11 cellular contexts compared by ENCODE assay signal in genomic region chr7:100443096-100443840, GRCh38. TPM values are rescaled to one million over a fixed set of nuclear protein-coding genes. Genes with fewer than 3 reads are reported as not detected.
DNase-seq lines count a peak whose midpoint lies in the region; ATAC-seq and TF ChIP-seq lines count a peak whose summit lies in the region.
"Had no signal": no experiment of that assay in that cellular context is flagged by ENCODE, and none has a peak within 500 bp of the region (broad histone marks: within the 10 kb centered on the region; RNA-seq: fewer than 3 reads in every experiment).

No MANE protein-coding gene starts in this region.

- H3K4me3 Mint-ChIP-seq in activated CD8-positive, alpha-beta memory T cell treated with anti-CD3 and anti-CD28 coated beads, Interleukin-2, amount 10 ng/mL, durations not matched to agents 7 days and 5 days = no peak overlapping the region
- H3K4me3 Mint-ChIP-seq in natural killer cell = no peak overlapping the region

- in situ Hi-C loops in gastrocnemius medialis (cut with MboI; ENCODE audit: low sequenced_read_pairs in 4 of 4) = loop anchor here in 1 of 4 donors (25.0 kb wide), 1 partner anchor 419 kb away; the partner anchor contains the start of genes SLC12A9 and TRIP6

- no peaks in the 10 kb centered on the region for H3K27me3 Mint-ChIP-seq in activated CD8-positive, alpha-beta memory T cell treated with anti-CD3 and anti-CD28 coated beads, Interleukin-2, amount 10 ng/mL, durations not matched to agents 7 days and 5 days
- H3K27me3 Mint-ChIP-seq in natural killer cell (ENCODE audit: low read depth in 2 of 2) = no peaks in the 10 kb centered on the region

- DNase-seq in activated CD8-positive, alpha-beta memory T cell treated with anti-CD3 and anti-CD28 coated beads, Interleukin-2, amount 10 ng/mL, durations not matched to agents 7 days and 5 days = no peak
- no peak for DNase-seq in activated CD8-positive, alpha-beta memory T cell treated with anti-CD3 and anti-CD28 coated beads, Interleukin-2, amount 50 U/mL, for 4 hours
- DNase-seq in fibroblast of lung (ENCODE audit: low read depth in 2 of 2) (no peak), gastrocnemius medialis (peak in 1 of 2 donors; percentile 9), NCI-H128 (lab: John Stamatoyannopoulos, UW; ENCODE audit: unreplicated experiment) (no peak), natural killer cell (no peak)
- DNase-seq: cerebellar nuclear complex; NCI-H226; PC-3; stimulated activated naive CD4-positive, alpha-beta T cell had no signal

- TF ChIP-seq CTCF in fibroblast of lung (conservative IDR thresholded peaks at IDR 0.05 in 1 of 2, IDR thresholded peaks at IDR 0.05 in 1 of 2; ENCODE audit: low read depth in 1 of 2, low read length in 2 of 2) (no peak), gastrocnemius medialis (IDR thresholded peaks at IDR 0.05 in 4 of 5, conservative IDR thresholded peaks at IDR 0.05 in 1 of 5) (no peak), natural killer cell (IDR thresholded peaks at IDR 0.05) (no peak)

- no peak overlapping the region for H3K9ac ChIP-seq in fibroblast of lung (ENCODE audit: insufficient read depth, low read length)

- no peak for TF ChIP-seq POLR2A in gastrocnemius medialis (IDR thresholded peaks at IDR 0.05)

- CTCF ChIA-PET in activated CD8-positive, alpha-beta memory T cell treated with anti-CD3 and anti-CD28 coated beads, Interleukin-2, amount 10 ng/mL, durations not matched to agents 7 days and 5 days (lab: Charles Lee) = interaction anchor here (1.0 to 2.3 kb wide), 2 partner anchors 12 to 99 kb away, joined by 3 to 9 read pairs; no protein-coding TSS in a partner anchor

- no peaks in the 10 kb centered on the region for H3K36me3 Mint-ChIP-seq in activated CD8-positive, alpha-beta memory T cell treated with anti-CD3 and anti-CD28 coated beads, Interleukin-2, amount 10 ng/mL, durations not matched to agents 7 days and 5 days
- no peaks in the 10 kb centered on the region for H3K36me3 Mint-ChIP-seq in natural killer cell

- no peaks in the 10 kb centered on the region for H4K20me1 ChIP-seq in fibroblast of lung (ENCODE audit: control insufficient read depth, extremely low read depth, insufficient read depth, low read length)

- no peaks in the 10 kb centered on the region for H3K9me3 ChIP-seq in fibroblast of lung (ENCODE audit: control insufficient read depth, insufficient read depth, low read depth, low read length)
- H3K9me3 ChIP-seq in gastrocnemius medialis = no peaks in the 10 kb centered on the region
- H3K9me3 ChIP-seq: neutrophil had no signal

- H3K4me2 ChIP-seq in fibroblast of lung (ENCODE audit: extremely low read depth, insufficient read depth, low read length) = no peak overlapping the region

- H3K36me3 ChIP-seq in fibroblast of lung (ENCODE audit: control insufficient read depth, insufficient read depth, low read length) (no peaks in the 10 kb centered on the region), gastrocnemius medialis (no peaks in the 10 kb centered on the region)
- H3K36me3 ChIP-seq: neutrophil had no signal

- peaks cover 22% of the 10 kb centered on the region for H3K4me1 ChIP-seq in fibroblast of lung (ENCODE audit: control insufficient read depth, extremely low read depth, insufficient read depth, low read length)
- no peaks in the 10 kb centered on the region for H3K4me1 ChIP-seq in gastrocnemius medialis

- intact Hi-C loops in gastrocnemius medialis (cut with DNase I; ENCODE audit: low total_unique reads) = no loop called here
- intact Hi-C loops in natural killer cell (cut with micrococcal nuclease) = no loop called here

- no peaks in the 10 kb centered on the region for H3K9me3 Mint-ChIP-seq in activated CD8-positive, alpha-beta memory T cell treated with anti-CD3 and anti-CD28 coated beads, Interleukin-2, amount 10 ng/mL, durations not matched to agents 7 days and 5 days (ENCODE audit: low read depth)
- H3K9me3 Mint-ChIP-seq in natural killer cell = no peaks in the 10 kb centered on the region

- peak overlapping the region; percentile 30 for H2AFZ ChIP-seq in fibroblast of lung (ENCODE audit: low read length)

- H3K27ac Mint-ChIP-seq in activated CD8-positive, alpha-beta memory T cell treated with anti-CD3 and anti-CD28 coated beads, Interleukin-2, amount 10 ng/mL, durations not matched to agents 7 days and 5 days = peak overlapping the region; percentile 29
- no peak overlapping the region for H3K27ac Mint-ChIP-seq in natural killer cell

- no peak overlapping the region for H3K4me3 ChIP-seq in fibroblast of lung (replicated peaks in 1 of 4; ENCODE audit: control extremely low read depth in 1 of 4, insufficient read depth in 1 of 4, low read depth in 3 of 4, low read length in 4 of 4)
- H3K4me3 ChIP-seq in gastrocnemius medialis = no peak overlapping the region

- no peak for ATAC-seq in activated CD8-positive, alpha-beta memory T cell treated with anti-CD3 and anti-CD28 coated beads, Interleukin-2, amount 10 ng/mL, durations not matched to agents 7 days and 5 days
- no peak for ATAC-seq in gastrocnemius medialis
- no peak for ATAC-seq in natural killer cell
- ATAC-seq: PC-3 had no signal

- H3K4me1 Mint-ChIP-seq in activated CD8-positive, alpha-beta memory T cell treated with anti-CD3 and anti-CD28 coated beads, Interleukin-2, amount 10 ng/mL, durations not matched to agents 7 days and 5 days = peaks cover 20% of the 10 kb centered on the region
- H3K4me1 Mint-ChIP-seq in natural killer cell = no peaks in the 10 kb centered on the region

- no peaks in the 10 kb centered on the region for H3K79me2 ChIP-seq in fibroblast of lung (ENCODE audit: control insufficient read depth, insufficient read depth, low read length)

- H3K27ac ChIP-seq in fibroblast of lung (ENCODE audit: insufficient read depth, low read length) (no peak overlapping the region), gastrocnemius medialis (peak overlapping the region; percentile 63 to 74 (median 65))
- H3K27ac ChIP-seq: neutrophil had no signal

- H3K27me3 ChIP-seq in fibroblast of lung (ENCODE audit: control insufficient read depth, insufficient read depth, low read length) (no peaks in the 10 kb centered on the region), gastrocnemius medialis (no peaks in the 10 kb centered on the region)
- H3K27me3 ChIP-seq: neutrophil had no signal

RNA-seq across cellular contexts. Expression of gene PPP1R35, which starts 7.0 kb away (rescaled TPM):
- total RNA-seq in activated CD8-positive, alpha-beta memory T cell treated with anti-CD3 and anti-CD28 coated beads, Interleukin-2, amount 10 ng/mL, durations not matched to agents 7 days and 5 days = 100 to 1,000 TPM in 1 of 2 experiments, 10 to 100 TPM in 1; 77.6 to 101 TPM
- total RNA-seq in fibroblast of lung = 18.2 and 18.3 TPM in 2 replicates
- 7.0 and 9.8 TPM in 2 replicates for polyA plus RNA-seq in fibroblast of lung
- polyA plus RNA-seq in fibroblast of lung (2012) = 14.1 and 25.5 TPM in 2 replicates
- 1.8 and 6.2 TPM in 2 replicates for polyA minus RNA-seq in fibroblast of lung (ENCODE audit: low replicate concordance)
- 10 to 100 TPM in 3 of 4 donors, 1 to 10 TPM in 1; 5.1 to 16.0 (median 13.0) TPM for total RNA-seq in gastrocnemius medialis
- total RNA-seq in natural killer cell = 10 to 100 TPM; 41.0 to 45.1 (median 44.7) TPM

RNA-seq across cellular contexts. Expression of gene MEPCE, which starts 13.6 kb away (rescaled TPM):
- total RNA-seq in activated CD8-positive, alpha-beta memory T cell treated with anti-CD3 and anti-CD28 coated beads, Interleukin-2, amount 10 ng/mL, durations not matched to agents 7 days and 5 days = 10 to 100 TPM; 42.4 to 50.2 TPM
- total RNA-seq in fibroblast of lung (24.4 and 26.6 TPM in 2 replicates), gastrocnemius medialis (10 to 100 TPM; 23.5 to 39.9 (median 28.6) TPM), natural killer cell (10 to 100 TPM; 48.1 to 54.9 (median 54.1) TPM)
- polyA plus RNA-seq in fibroblast of lung = 11.4 and 17.6 TPM in 2 replicates
- polyA plus RNA-seq in fibroblast of lung (2012) = 22.1 and 32.1 TPM in 2 replicates
- 36.7 and 53.3 TPM in 2 replicates for polyA minus RNA-seq in fibroblast of lung (ENCODE audit: low replicate concordance)

RNA-seq across cellular contexts. Expression of gene ZCWPW1, which starts 14.8 kb away (rescaled TPM):
- 1 to 10 TPM; 2.6 to 3.3 TPM for total RNA-seq in activated CD8-positive, alpha-beta memory T cell treated with anti-CD3 and anti-CD28 coated beads, Interleukin-2, amount 10 ng/mL, durations not matched to agents 7 days and 5 days
- total RNA-seq in fibroblast of lung = 2.8 and 4.1 TPM in 2 replicates
- 0.64 and 1.1 TPM in 2 replicates for polyA plus RNA-seq in fibroblast of lung
- polyA plus RNA-seq in fibroblast of lung (2012) = 1.5 and 2.4 TPM in 2 replicates
- not detected in 2 replicates for polyA minus RNA-seq in fibroblast of lung (ENCODE audit: low replicate concordance)
- 1 to 10 TPM; 1.6 to 8.5 (median 2.7) TPM for total RNA-seq in gastrocnemius medialis
- 1 to 10 TPM; 5.6 to 7.8 (median 7.2) TPM for total RNA-seq in natural killer cell

RNA-seq across cellular contexts. Expression of gene SPACDR, which starts 20.8 kb away (rescaled TPM):
- 1 to 10 TPM; 3.8 to 5.0 TPM for total RNA-seq in activated CD8-positive, alpha-beta memory T cell treated with anti-CD3 and anti-CD28 coated beads, Interleukin-2, amount 10 ng/mL, durations not matched to agents 7 days and 5 days
- total RNA-seq in fibroblast of lung (under 0.01 and 0.50 TPM in 2 replicates), gastrocnemius medialis (under 1 TPM in 1 of 4 donors, not detected in 3; 0.29 TPM), natural killer cell (1 to 10 TPM; 2.3 to 4.1 (median 3.9) TPM)
- polyA plus RNA-seq in fibroblast of lung = 0.25 and 0.60 TPM in 2 replicates
- polyA plus RNA-seq in fibroblast of lung (2012) = 0.79 and 0.85 TPM in 2 replicates
- not detected in 2 replicates for polyA minus RNA-seq in fibroblast of lung (ENCODE audit: low replicate concordance)

RNA-seq across cellular contexts. Expression of gene TSC22D4, which starts 35.7 kb away (rescaled TPM):
- total RNA-seq in activated CD8-positive, alpha-beta memory T cell treated with anti-CD3 and anti-CD28 coated beads, Interleukin-2, amount 10 ng/mL, durations not matched to agents 7 days and 5 days = 100 to 1,000 TPM; 128 to 144 TPM
- total RNA-seq in fibroblast of lung = 15.2 and 21.1 TPM in 2 replicates
- polyA plus RNA-seq in fibroblast of lung = 13.2 and 15.3 TPM in 2 replicates
- 25.5 and 29.3 TPM in 2 replicates for polyA plus RNA-seq in fibroblast of lung (2012)
- 24.8 and 29.4 TPM in 2 replicates for polyA minus RNA-seq in fibroblast of lung (ENCODE audit: low replicate concordance)
- total RNA-seq in gastrocnemius medialis = 10 to 100 TPM; 14.3 to 25.5 (median 21.2) TPM
- 100 to 1,000 TPM; 140 to 173 (median 168) TPM for total RNA-seq in natural killer cell
